Comparison of ENCODE assay signal across 10 cellular contexts in the genomic region with DNA sequence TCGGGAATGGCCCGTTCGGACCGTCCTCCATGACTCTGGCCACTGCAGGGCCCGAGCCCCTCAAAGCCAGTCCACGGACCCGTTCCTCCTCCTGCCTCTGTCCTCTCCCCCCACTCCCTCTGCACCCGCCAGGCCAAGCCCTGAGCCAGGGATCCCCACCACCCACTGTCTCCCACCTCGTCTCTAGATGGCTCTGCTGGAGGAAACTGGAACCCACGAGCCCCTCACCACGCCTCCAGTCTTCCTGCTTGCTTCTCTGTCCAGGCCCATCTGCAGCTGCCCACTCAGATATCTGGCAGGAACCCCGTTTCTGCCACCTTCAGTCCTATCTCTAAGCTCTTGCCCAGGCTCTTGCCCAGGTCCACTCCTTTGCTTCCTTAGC. TPM values are rescaled to one million over a fixed set of nuclear protein-coding genes. Genes with fewer than 3 reads are reported as not detected.
DNase-seq lines count a peak whose midpoint lies in the region; ATAC-seq lines count a peak whose summit lies in the region.
"Had no signal": no experiment of that assay in that cellular context is flagged by ENCODE, and none has a peak within 500 bp of the region (broad histone marks: within the 10 kb centered on the region; RNA-seq: fewer than 3 reads in every experiment).

No MANE protein-coding gene starts in this region.

- POLR2A ChIA-PET in activated naive CD8-positive, alpha-beta T cell treated with anti-CD3 and anti-CD28 coated beads, Interleukin-2, amount 10 ng/mL, durations not matched to agents 7 days and 5 days (lab: Charles Lee): interaction anchor here (1.0 to 1.1 kb wide), 2 partner anchors 9 to 34 kb away, joined by 3 read pairs; no protein-coding TSS in a partner anchor

- H3K4me3 Mint-ChIP-seq in T-helper 1 cell treated with Interleukin-12 subunit alpha and Interleukin-12 subunit beta and Interleukin-4 antibody, amounts not matched to agents 30 μg/mL and 1 μg/mL, for 36 hours: peak overlapping the region; percentile 67
- peak overlapping the region; percentile 71 for H3K4me3 Mint-ChIP-seq in activated naive CD8-positive, alpha-beta T cell treated with anti-CD3 and anti-CD28 coated beads, Interleukin-2, amount 10 ng/mL, durations not matched to agents 7 days and 5 days
- peak overlapping the region; percentile 81 to 82 for H3K4me3 Mint-ChIP-seq in stimulated activated naive B cell treated with anti-CD40 and anti-IgM and Interleukin-4, amounts not matched to agents 10 μg/mL and 1 μg/mL and 100 μg/mL, for 72 hours

- peak overlapping the region; percentile 53 for H3K4me3 ChIP-seq in iPS-18c (ENCODE audit: insufficient read depth, low read depth, low read length)

- H3K27ac Mint-ChIP-seq in T-helper 1 cell treated with Interleukin-12 subunit alpha and Interleukin-12 subunit beta and Interleukin-4 antibody, amounts not matched to agents 30 μg/mL and 1 μg/mL, for 36 hours: no peak overlapping the region
- no peak overlapping the region for H3K27ac Mint-ChIP-seq in activated naive CD8-positive, alpha-beta T cell treated with anti-CD3 and anti-CD28 coated beads, Interleukin-2, amount 10 ng/mL, durations not matched to agents 7 days and 5 days
- H3K27ac Mint-ChIP-seq in stimulated activated naive B cell treated with anti-CD40 and anti-IgM and Interleukin-4, amounts not matched to agents 10 μg/mL and 1 μg/mL and 100 μg/mL, for 72 hours: peak overlapping the region; percentile 79

- H3K27ac ChIP-seq in caudate nucleus (ENCODE audit: low read depth, low read length): no peak overlapping the region

- ATAC-seq in activated naive CD8-positive, alpha-beta T cell treated with anti-CD3 and anti-CD28 coated beads, Interleukin-2, amount 10 ng/mL, durations not matched to agents 7 days and 5 days (ENCODE audit: low read depth): no peak
- no peak for ATAC-seq in stimulated activated naive B cell treated with anti-CD40 and anti-IgM and Interleukin-4, amounts not matched to agents 10 μg/mL and 1 μg/mL and 100 μg/mL, for 72 hours (replicated peaks)

- H3K4me1 Mint-ChIP-seq in T-helper 1 cell treated with Interleukin-12 subunit alpha and Interleukin-12 subunit beta and Interleukin-4 antibody, amounts not matched to agents 30 μg/mL and 1 μg/mL, for 36 hours (ENCODE audit: low read depth): peaks cover 6% of the 10 kb centered on the region
- H3K4me1 Mint-ChIP-seq in activated naive CD8-positive, alpha-beta T cell treated with anti-CD3 and anti-CD28 coated beads, Interleukin-2, amount 10 ng/mL, durations not matched to agents 7 days and 5 days: peaks cover 11% of the 10 kb centered on the region
- peaks cover 20 to 37% of the 10 kb centered on the region in 2 donors for H3K4me1 Mint-ChIP-seq in stimulated activated naive B cell treated with anti-CD40 and anti-IgM and Interleukin-4, amounts not matched to agents 10 μg/mL and 1 μg/mL and 100 μg/mL, for 72 hours

- DNase-seq in T-helper 1 cell (no peak), NCI-H524 treated with DMSO at 0.1 percent for 48 hours (lab: John Stamatoyannopoulos, UW) (no peak), caudate nucleus (lab: John Stamatoyannopoulos, UW) (no peak), retina (no peak)
- DNase-seq in activated naive CD8-positive, alpha-beta T cell treated with anti-CD3 and anti-CD28 coated beads, Interleukin-2, amount 10 ng/mL, durations not matched to agents 7 days and 5 days: no peak
- no peak for DNase-seq in stimulated activated naive B cell treated with anti-CD40 and anti-IgM and Interleukin-4, amounts not matched to agents 10 μg/mL and 1 μg/mL and 100 μg/mL, for 72 hours

- H3K36me3 Mint-ChIP-seq in T-helper 1 cell treated with Interleukin-12 subunit alpha and Interleukin-12 subunit beta and Interleukin-4 antibody, amounts not matched to agents 30 μg/mL and 1 μg/mL, for 36 hours (ENCODE audit: low read depth): no peaks in the 10 kb centered on the region
- H3K36me3 Mint-ChIP-seq in activated naive CD8-positive, alpha-beta T cell treated with anti-CD3 and anti-CD28 coated beads, Interleukin-2, amount 10 ng/mL, durations not matched to agents 7 days and 5 days: no peaks in the 10 kb centered on the region
- no peaks in the 10 kb centered on the region for H3K36me3 Mint-ChIP-seq in stimulated activated naive B cell treated with anti-CD40 and anti-IgM and Interleukin-4, amounts not matched to agents 10 μg/mL and 1 μg/mL and 100 μg/mL, for 72 hours

- peaks cover 43% of the 10 kb centered on the region for H3K27me3 Mint-ChIP-seq in T-helper 1 cell treated with Interleukin-12 subunit alpha and Interleukin-12 subunit beta and Interleukin-4 antibody, amounts not matched to agents 30 μg/mL and 1 μg/mL, for 36 hours (ENCODE audit: low read depth)
- H3K27me3 Mint-ChIP-seq in activated naive CD8-positive, alpha-beta T cell treated with anti-CD3 and anti-CD28 coated beads, Interleukin-2, amount 10 ng/mL, durations not matched to agents 7 days and 5 days: peaks cover 37% of the 10 kb centered on the region
- peaks cover 11 to 23% of the 10 kb centered on the region in 2 donors for H3K27me3 Mint-ChIP-seq in stimulated activated naive B cell treated with anti-CD40 and anti-IgM and Interleukin-4, amounts not matched to agents 10 μg/mL and 1 μg/mL and 100 μg/mL, for 72 hours

- no peaks in the 10 kb centered on the region for H3K9me3 Mint-ChIP-seq in T-helper 1 cell treated with Interleukin-12 subunit alpha and Interleukin-12 subunit beta and Interleukin-4 antibody, amounts not matched to agents 30 μg/mL and 1 μg/mL, for 36 hours
- H3K9me3 Mint-ChIP-seq in activated naive CD8-positive, alpha-beta T cell treated with anti-CD3 and anti-CD28 coated beads, Interleukin-2, amount 10 ng/mL, durations not matched to agents 7 days and 5 days: no peaks in the 10 kb centered on the region
- no peaks in the 10 kb centered on the region for H3K9me3 Mint-ChIP-seq in stimulated activated naive B cell treated with anti-CD40 and anti-IgM and Interleukin-4, amounts not matched to agents 10 μg/mL and 1 μg/mL and 100 μg/mL, for 72 hours

- H3K9me3 ChIP-seq in iPS-18c (ENCODE audit: control insufficient read depth, insufficient read depth, low read length): peaks cover 4% of the 10 kb centered on the region

RNA-seq across cellular contexts. Expression of gene GRID2IP, which starts 24.3 kb away (rescaled TPM):
- under 1 TPM; 0.28 to 0.53 TPM for total RNA-seq in activated naive CD8-positive, alpha-beta T cell treated with anti-CD3 and anti-CD28 coated beads, Interleukin-2, amount 10 ng/mL, durations not matched to agents 7 days and 5 days
- total RNA-seq: dermis blood vessel endothelial cell, NCI-H460 had no signal

RNA-seq across cellular contexts. Expression of gene KDELR2, which starts 43.0 kb away (rescaled TPM):
- total RNA-seq in activated naive CD8-positive, alpha-beta T cell treated with anti-CD3 and anti-CD28 coated beads, Interleukin-2, amount 10 ng/mL, durations not matched to agents 7 days and 5 days: 10 to 100 TPM; 49.5 to 52.0 TPM

RNA-seq across cellular contexts. Expression of gene ZDHHC4, which starts 50.3 kb away (rescaled TPM):
- 10 to 100 TPM; 38.2 to 44.6 TPM for total RNA-seq in activated naive CD8-positive, alpha-beta T cell treated with anti-CD3 and anti-CD28 coated beads, Interleukin-2, amount 10 ng/mL, durations not matched to agents 7 days and 5 days
